2 cellular contexts compared by ENCODE assay signal in the genomic region with DNA sequence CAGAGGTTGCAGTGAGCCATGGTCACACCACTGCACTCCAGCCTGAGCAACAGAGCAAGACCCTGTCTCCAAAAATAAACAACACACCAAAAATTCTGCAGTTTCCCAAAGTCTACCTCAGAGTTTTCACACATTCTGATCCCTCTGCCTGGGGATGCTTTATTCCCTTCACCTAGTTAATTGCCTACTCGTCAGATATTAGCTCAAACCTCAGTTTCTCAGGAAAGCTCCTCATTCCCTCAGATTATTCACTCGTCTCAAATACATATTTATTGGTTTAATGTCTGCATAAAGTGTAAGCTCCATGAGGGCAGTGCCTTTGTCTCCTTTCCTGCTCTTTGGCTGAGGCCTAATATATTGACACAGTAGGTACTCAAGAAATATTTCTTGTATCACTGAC.
TF ChIP-seq lines count a peak whose summit lies in the region.

No MANE protein-coding gene starts in this region.

TF ChIP-seq in A549, 52 proteins besides CTCF, POLR2A, EP300 and RAD21:
- peak; percentile 56 for TF ChIP-seq MAFK (IDR thresholded peaks at IDR 0.05; ENCODE audit: partially characterized antibody)
- TF ChIP-seq, protein P1, sequence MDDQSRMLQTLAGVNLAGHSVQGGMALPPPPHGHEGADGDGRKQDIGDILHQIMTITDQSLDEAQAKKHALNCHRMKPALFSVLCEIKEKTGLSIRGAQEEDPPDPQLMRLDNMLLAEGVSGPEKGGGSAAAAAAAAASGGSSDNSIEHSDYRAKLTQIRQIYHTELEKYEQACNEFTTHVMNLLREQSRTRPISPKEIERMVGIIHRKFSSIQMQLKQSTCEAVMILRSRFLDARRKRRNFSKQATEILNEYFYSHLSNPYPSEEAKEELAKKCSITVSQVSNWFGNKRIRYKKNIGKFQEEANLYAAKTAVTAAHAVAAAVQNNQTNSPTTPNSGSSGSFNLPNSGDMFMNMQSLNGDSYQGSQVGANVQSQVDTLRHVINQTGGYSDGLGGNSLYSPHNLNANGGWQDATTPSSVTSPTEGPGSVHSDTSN (IDR thresholded peaks at IDR 0.05): no peak

TF ChIP-seq in IMR-90, 13 proteins besides CTCF, POLR2A, EP300 and RAD21:
- TF ChIP-seq BHLHE40 (IDR thresholded peaks at IDR 0.05; ENCODE audit: low read depth, low read length) (no peak), MAFK (IDR thresholded peaks at IDR 0.05; ENCODE audit: low read depth, low read length) (peak; percentile 19; the same call in 1 of the 2 replicates)
